ENCODE assay signal across 1 cellular context in the genomic region with DNA sequence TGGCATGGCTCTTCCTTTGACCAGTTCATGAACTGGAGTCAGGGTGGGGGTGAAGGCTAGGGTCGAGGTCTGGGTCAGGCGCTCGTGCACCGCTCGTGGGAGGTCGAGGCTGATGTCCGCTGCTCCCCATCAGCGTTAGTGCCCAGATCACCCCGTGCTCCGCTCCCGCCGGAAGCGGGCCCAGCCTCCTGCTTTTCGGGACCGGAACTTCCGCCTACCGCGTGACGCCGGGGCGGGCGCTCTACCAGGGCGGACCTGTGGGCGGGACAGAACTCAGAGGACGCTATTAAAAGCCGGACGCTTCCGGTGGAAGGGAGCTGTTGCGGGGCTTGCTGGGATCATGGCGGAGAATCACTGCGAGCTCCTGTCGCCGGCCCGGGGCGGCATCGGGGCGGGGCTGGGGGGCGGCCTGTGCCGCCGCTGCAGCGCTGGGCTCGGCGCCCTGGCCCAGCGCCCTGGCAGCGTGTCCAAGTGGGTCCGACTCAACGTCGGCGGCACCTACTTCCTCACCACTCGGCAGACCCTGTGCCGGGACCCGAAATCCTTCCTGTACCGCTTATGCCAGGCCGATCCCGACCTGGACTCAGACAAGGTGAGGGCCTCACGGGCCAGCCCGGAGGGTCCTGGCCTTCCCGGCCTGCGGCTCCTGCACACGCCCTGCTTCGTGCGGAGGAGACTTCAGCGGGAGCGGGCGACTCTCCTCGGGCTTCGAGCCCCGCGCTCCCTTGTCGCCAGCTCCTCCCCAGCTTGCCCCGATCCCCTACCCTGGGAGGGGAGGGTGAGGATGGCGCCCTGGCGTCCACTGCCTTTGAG.
A peak's percentile ranks its signal among the peaks of the same experiment; 100 is the strongest.
TF ChIP-seq lines count a peak whose summit lies in the region.

A gene with protein sequence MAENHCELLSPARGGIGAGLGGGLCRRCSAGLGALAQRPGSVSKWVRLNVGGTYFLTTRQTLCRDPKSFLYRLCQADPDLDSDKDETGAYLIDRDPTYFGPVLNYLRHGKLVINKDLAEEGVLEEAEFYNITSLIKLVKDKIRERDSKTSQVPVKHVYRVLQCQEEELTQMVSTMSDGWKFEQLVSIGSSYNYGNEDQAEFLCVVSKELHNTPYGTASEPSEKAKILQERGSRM (plus strand): TSS at position 315 of the 813 bp plus-strand sequence. CDS start 26 bp downstream, at position 341.

TF ChIP-seq in HepG2, 621 proteins besides CTCF, POLR2A, EP300 and RAD21 (continued from another document and continues in another):
- TF ChIP-seq KDM5A (IDR thresholded peaks at IDR 0.05; ENCODE audit: borderline replicate concordance, low read length) (peak; percentile 96), GFI1 (CRISPR knock-in tag; IDR thresholded peaks at IDR 0.05; ENCODE audit: borderline replicate concordance) (peak; percentile 85; the same call in 1 of the 2 replicates), HHEX (CRISPR knock-in tag; IDR thresholded peaks at IDR 0.05) (no peak), SRSF4 (IDR thresholded peaks at IDR 0.05; ENCODE audit: low read depth, low read length, poor library complexity, severe bottlenecking) (no peak), TAF15 (IDR thresholded peaks at IDR 0.05; ENCODE audit: low read depth, low read length, poor library complexity, severe bottlenecking) (no peak), ZNF263 (CRISPR knock-in tag; IDR thresholded peaks at IDR 0.05) (peak; percentile 78), SOX13 (IDR thresholded peaks at IDR 0.05) (no peak), SOX13 (CRISPR knock-in tag; conservative IDR thresholded peaks at IDR 0.05 in 1 of 2, IDR thresholded peaks at IDR 0.05 in 1 of 2) (peak in 1 of 2 experiments; percentile 63; a peak in 2 of 4 replicates), ZNF768 (CRISPR knock-in tag; IDR thresholded peaks at IDR 0.05) (peak; percentile 76), ZNF749 (CRISPR knock-in tag; IDR thresholded peaks at IDR 0.05; ENCODE audit: borderline replicate concordance) (no peak), NFE2 (CRISPR knock-in tag; IDR thresholded peaks at IDR 0.05) (0 out of 2 replicates have a peak, but pooled peaks have one; percentile 38), ZNF446 (CRISPR knock-in tag; IDR thresholded peaks at IDR 0.05) (no peak; the same call in 1 of the 2 replicates), ZNF17 (CRISPR knock-in tag; IDR thresholded peaks at IDR 0.05) (no peak), ZNF878 (CRISPR knock-in tag; IDR thresholded peaks at IDR 0.05) (peak; percentile 82), JARID2 (CRISPR knock-in tag; IDR thresholded peaks at IDR 0.05; ENCODE audit: insufficient replicate concordance) (peak; percentile 66), ZNF124 (CRISPR knock-in tag; IDR thresholded peaks at IDR 0.05) (0 out of 2 replicates have a peak, but pooled peaks have one; percentile 87), HNRNPK (IDR thresholded peaks at IDR 0.05; ENCODE audit: low read depth, low read length, poor library complexity, severe bottlenecking) (peak; percentile 40), ZNF766 (CRISPR knock-in tag; IDR thresholded peaks at IDR 0.05; ENCODE audit: borderline replicate concordance) (peak; percentile 50; the same call in 1 of the 2 replicates), ZNF432 (CRISPR knock-in tag; IDR thresholded peaks at IDR 0.05; ENCODE audit: borderline replicate concordance) (no peak), NCOA1 (CRISPR knock-in tag; IDR thresholded peaks at IDR 0.05) (no peak), KDM1A (CRISPR knock-in tag; IDR thresholded peaks at IDR 0.05) (no peak), KLF12 (CRISPR knock-in tag; IDR thresholded peaks at IDR 0.05; ENCODE audit: borderline replicate concordance) (peak; percentile 89; the same call in 1 of the 2 replicates), ELF1 (CRISPR knock-in tag; IDR thresholded peaks at IDR 0.05) (peak; percentile 98), ZFX (CRISPR knock-in tag; IDR thresholded peaks at IDR 0.05; ENCODE audit: low read depth) (peak; percentile 96), ZNF782 (CRISPR knock-in tag; IDR thresholded peaks at IDR 0.05; ENCODE audit: borderline replicate concordance) (peak; percentile 95; the same call in 1 of the 2 replicates), ZNF180 (CRISPR knock-in tag; IDR thresholded peaks at IDR 0.05; ENCODE audit: borderline replicate concordance, low read depth) (no peak)
- TF ChIP-seq, protein P1, sequence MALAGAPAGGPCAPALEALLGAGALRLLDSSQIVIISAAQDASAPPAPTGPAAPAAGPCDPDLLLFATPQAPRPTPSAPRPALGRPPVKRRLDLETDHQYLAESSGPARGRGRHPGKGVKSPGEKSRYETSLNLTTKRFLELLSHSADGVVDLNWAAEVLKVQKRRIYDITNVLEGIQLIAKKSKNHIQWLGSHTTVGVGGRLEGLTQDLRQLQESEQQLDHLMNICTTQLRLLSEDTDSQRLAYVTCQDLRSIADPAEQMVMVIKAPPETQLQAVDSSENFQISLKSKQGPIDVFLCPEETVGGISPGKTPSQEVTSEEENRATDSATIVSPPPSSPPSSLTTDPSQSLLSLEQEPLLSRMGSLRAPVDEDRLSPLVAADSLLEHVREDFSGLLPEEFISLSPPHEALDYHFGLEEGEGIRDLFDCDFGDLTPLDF (CRISPR knock-in tag; IDR thresholded peaks at IDR 0.05), result peak; percentile 58; the same call in 1 of the 2 replicates
- TF ChIP-seq, protein P2, sequence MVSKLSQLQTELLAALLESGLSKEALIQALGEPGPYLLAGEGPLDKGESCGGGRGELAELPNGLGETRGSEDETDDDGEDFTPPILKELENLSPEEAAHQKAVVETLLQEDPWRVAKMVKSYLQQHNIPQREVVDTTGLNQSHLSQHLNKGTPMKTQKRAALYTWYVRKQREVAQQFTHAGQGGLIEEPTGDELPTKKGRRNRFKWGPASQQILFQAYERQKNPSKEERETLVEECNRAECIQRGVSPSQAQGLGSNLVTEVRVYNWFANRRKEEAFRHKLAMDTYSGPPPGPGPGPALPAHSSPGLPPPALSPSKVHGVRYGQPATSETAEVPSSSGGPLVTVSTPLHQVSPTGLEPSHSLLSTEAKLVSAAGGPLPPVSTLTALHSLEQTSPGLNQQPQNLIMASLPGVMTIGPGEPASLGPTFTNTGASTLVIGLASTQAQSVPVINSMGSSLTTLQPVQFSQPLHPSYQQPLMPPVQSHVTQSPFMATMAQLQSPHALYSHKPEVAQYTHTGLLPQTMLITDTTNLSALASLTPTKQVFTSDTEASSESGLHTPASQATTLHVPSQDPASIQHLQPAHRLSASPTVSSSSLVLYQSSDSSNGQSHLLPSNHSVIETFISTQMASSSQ (IDR thresholded peaks at IDR 0.05; ENCODE audit: low read depth), result no peak; the same call in 1 of the 2 replicates
- TF ChIP-seq, protein P2 (CRISPR knock-in tag; IDR thresholded peaks at IDR 0.05; ENCODE audit: borderline replicate concordance), result peak; percentile 83; the same call in 1 of the 2 replicates
- TF ChIP-seq, protein P3, sequence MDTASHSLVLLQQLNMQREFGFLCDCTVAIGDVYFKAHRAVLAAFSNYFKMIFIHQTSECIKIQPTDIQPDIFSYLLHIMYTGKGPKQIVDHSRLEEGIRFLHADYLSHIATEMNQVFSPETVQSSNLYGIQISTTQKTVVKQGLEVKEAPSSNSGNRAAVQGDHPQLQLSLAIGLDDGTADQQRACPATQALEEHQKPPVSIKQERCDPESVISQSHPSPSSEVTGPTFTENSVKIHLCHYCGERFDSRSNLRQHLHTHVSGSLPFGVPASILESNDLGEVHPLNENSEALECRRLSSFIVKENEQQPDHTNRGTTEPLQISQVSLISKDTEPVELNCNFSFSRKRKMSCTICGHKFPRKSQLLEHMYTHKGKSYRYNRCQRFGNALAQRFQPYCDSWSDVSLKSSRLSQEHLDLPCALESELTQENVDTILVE (CRISPR knock-in tag; IDR thresholded peaks at IDR 0.05), result peak; percentile 100
- TF ChIP-seq, protein P4, sequence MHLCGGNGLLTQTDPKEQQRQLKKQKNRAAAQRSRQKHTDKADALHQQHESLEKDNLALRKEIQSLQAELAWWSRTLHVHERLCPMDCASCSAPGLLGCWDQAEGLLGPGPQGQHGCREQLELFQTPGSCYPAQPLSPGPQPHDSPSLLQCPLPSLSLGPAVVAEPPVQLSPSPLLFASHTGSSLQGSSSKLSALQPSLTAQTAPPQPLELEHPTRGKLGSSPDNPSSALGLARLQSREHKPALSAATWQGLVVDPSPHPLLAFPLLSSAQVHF (CRISPR knock-in tag; IDR thresholded peaks at IDR 0.05), result peak; percentile 77; the same call in 1 of the 2 replicates
- TF ChIP-seq, protein P5, sequence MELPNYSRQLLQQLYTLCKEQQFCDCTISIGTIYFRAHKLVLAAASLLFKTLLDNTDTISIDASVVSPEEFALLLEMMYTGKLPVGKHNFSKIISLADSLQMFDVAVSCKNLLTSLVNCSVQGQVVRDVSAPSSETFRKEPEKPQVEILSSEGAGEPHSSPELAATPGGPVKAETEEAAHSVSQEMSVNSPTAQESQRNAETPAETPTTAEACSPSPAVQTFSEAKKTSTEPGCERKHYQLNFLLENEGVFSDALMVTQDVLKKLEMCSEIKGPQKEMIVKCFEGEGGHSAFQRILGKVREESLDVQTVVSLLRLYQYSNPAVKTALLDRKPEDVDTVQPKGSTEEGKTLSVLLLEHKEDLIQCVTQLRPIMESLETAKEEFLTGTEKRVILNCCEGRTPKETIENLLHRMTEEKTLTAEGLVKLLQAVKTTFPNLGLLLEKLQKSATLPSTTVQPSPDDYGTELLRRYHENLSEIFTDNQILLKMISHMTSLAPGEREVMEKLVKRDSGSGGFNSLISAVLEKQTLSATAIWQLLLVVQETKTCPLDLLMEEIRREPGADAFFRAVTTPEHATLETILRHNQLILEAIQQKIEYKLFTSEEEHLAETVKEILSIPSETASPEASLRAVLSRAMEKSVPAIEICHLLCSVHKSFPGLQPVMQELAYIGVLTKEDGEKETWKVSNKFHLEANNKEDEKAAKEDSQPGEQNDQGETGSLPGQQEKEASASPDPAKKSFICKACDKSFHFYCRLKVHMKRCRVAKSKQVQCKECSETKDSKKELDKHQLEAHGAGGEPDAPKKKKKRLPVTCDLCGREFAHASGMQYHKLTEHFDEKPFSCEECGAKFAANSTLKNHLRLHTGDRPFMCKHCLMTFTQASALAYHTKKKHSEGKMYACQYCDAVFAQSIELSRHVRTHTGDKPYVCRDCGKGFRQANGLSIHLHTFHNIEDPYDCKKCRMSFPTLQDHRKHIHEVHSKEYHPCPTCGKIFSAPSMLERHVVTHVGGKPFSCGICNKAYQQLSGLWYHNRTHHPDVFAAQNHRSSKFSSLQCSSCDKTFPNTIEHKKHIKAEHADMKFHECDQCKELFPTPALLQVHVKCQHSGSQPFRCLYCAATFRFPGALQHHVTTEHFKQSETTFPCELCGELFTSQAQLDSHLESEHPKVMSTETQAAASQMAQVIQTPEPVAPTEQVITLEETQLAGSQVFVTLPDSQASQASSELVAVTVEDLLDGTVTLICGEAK (IDR thresholded peaks at IDR 0.05), result peak; percentile 98
- TF ChIP-seq, protein P5 (CRISPR knock-in tag; IDR thresholded peaks at IDR 0.05), result peak; percentile 95
- TF ChIP-seq, protein P6, sequence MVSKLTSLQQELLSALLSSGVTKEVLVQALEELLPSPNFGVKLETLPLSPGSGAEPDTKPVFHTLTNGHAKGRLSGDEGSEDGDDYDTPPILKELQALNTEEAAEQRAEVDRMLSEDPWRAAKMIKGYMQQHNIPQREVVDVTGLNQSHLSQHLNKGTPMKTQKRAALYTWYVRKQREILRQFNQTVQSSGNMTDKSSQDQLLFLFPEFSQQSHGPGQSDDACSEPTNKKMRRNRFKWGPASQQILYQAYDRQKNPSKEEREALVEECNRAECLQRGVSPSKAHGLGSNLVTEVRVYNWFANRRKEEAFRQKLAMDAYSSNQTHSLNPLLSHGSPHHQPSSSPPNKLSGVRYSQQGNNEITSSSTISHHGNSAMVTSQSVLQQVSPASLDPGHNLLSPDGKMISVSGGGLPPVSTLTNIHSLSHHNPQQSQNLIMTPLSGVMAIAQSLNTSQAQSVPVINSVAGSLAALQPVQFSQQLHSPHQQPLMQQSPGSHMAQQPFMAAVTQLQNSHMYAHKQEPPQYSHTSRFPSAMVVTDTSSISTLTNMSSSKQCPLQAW (CRISPR knock-in tag; IDR thresholded peaks at IDR 0.05), result peak; percentile 91
- TF ChIP-seq, protein P7, sequence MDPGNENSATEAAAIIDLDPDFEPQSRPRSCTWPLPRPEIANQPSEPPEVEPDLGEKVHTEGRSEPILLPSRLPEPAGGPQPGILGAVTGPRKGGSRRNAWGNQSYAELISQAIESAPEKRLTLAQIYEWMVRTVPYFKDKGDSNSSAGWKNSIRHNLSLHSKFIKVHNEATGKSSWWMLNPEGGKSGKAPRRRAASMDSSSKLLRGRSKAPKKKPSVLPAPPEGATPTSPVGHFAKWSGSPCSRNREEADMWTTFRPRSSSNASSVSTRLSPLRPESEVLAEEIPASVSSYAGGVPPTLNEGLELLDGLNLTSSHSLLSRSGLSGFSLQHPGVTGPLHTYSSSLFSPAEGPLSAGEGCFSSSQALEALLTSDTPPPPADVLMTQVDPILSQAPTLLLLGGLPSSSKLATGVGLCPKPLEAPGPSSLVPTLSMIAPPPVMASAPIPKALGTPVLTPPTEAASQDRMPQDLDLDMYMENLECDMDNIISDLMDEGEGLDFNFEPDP (CRISPR knock-in tag; conservative IDR thresholded peaks at IDR 0.05), result no peak
